8 cellular contexts compared by ENCODE assay signal in the genomic region with DNA sequence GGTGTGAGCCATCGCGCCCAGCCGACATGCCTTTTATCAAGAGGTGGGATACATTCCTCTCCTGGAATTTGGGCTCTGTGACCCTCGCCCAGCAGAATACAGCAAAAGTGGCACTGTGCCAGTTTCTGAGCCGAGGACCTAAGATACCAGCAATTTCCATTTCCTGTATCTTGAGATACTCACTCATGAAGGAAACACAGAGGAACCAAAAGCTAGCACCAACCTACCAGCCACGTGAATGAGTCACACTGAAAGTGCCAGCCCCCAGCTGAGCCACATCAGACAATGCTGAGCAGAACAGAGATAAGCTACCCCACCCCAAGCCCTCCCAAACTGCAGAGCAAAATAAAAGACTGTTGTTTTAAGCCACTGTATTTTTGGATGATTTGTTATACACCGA.
A peak's percentile ranks its signal among the peaks of the same experiment; 100 is the strongest.
DNase-seq lines count a peak whose midpoint lies in the region; ATAC-seq lines count a peak whose summit lies in the region.

No MANE protein-coding gene starts in this region.

- DNase-seq in NOMO-1 treated with dmso at 0.1 percent for 144 hours (lab: John Stamatoyannopoulos, UW; ENCODE audit: unreplicated experiment) = peak; percentile 11
- peak; percentile 75 for DNase-seq in activated T-cell treated with anti-CD3 and anti-CD28 coated beads, Interleukin-2, amount 50 U/mL, for 1 hour
- DNase-seq in iris pigment epithelial cell (ENCODE audit: low read depth) = peak; percentile 80
- DNase-seq in stimulated activated CD8-positive, alpha-beta memory T cell treated with anti-CD3 and anti-CD28 coated beads, Interleukin-7, amount 100 ng/mL, for 24 hours (ENCODE audit: low read depth) = peak; percentile 54
- DNase-seq in posterior cingulate gyrus = no peak
- DNase-seq in NCI-H748 treated with DMSO at 0.1 percent for 48 hours (lab: John Stamatoyannopoulos, UW) = no peak

- intact Hi-C loops in posterior cingulate gyrus (cut with DNase I) = no loop called here

- ATAC-seq in GM18498 (IDR thresholded peaks at IDR 0.05; ENCODE audit: unreplicated experiment) (peak; percentile 99), HG02623 (IDR thresholded peaks at IDR 0.05; ENCODE audit: unreplicated experiment) (peak; percentile 93)

Comparison
In these comparisons a context has a peak if more than half of its experiments do, and no peak if none do; other contexts are left out.
1. DNase-seq: peak in NOMO-1 treated with dmso at 0.1 percent for 144 hours (single experiment), activated T-cell treated with anti-CD3 and anti-CD28 coated beads, Interleukin-2, amount 50 U/mL, for 1 hour (single experiment), iris pigment epithelial cell (single experiment) and stimulated activated CD8-positive, alpha-beta memory T cell treated with anti-CD3 and anti-CD28 coated beads, Interleukin-7, amount 100 ng/mL, for 24 hours (single experiment); none in posterior cingulate gyrus (0 of 10) and NCI-H748 treated with DMSO at 0.1 percent for 48 hours (single experiment).